Comparison of ENCODE assay signal across 9 cellular contexts in genomic region chr3:195892355-195893120, GRCh38. TPM values are rescaled to one million over a fixed set of nuclear protein-coding genes. Genes with fewer than 3 reads are reported as not detected.
DNase-seq lines count a peak whose midpoint lies in the region; ATAC-seq and TF ChIP-seq lines count a peak whose summit lies in the region.
"Had no signal": no experiment of that assay in that cellular context is flagged by ENCODE, and none has a peak within 500 bp of the region (broad histone marks: within the 10 kb centered on the region; RNA-seq: fewer than 3 reads in every experiment).

No MANE protein-coding gene starts in this region.

- POLR2A ChIA-PET in IMR-90 (lab: Charles Lee; ENCODE audit: unreplicated experiment), result no interaction called here

- H3K9me1 ChIP-seq in IMR-90 (ENCODE audit: insufficient read depth, low read length), result peaks cover 9% of the 10 kb centered on the region; the same call in 1 of the 2 replicates

- peaks cover 21 to 56% of the 10 kb centered on the region in 2 experiments; a peak in 3 of 4 replicates for H3K79me1 ChIP-seq in IMR-90 (ENCODE audit: low read depth in 1 of 2, low read length in 2 of 2)

- peak overlapping the region; percentile 70; the same call in 1 of the 2 replicates for H3K14ac ChIP-seq in IMR-90 (replicated peaks; ENCODE audit: low read depth, low read length)

- H3K36me3 ChIP-seq in IMR-90 (ENCODE audit: control insufficient read depth, insufficient read depth, low read length), result peaks cover 7% of the 10 kb centered on the region; the same call in 1 of the 2 replicates
- H3K36me3 ChIP-seq in stomach smooth muscle (ENCODE audit: control insufficient read depth in 2 of 2, insufficient read depth in 2 of 2, low read length in 2 of 2), result peaks cover 5 to 7% of the 10 kb centered on the region in 2 donors

- H4K8ac ChIP-seq in IMR-90 (ENCODE audit: low read depth in 2 of 2, low read length in 2 of 2), result peak overlapping the region in 1 of 2 experiments; percentile 73; a peak in 1 of 4 replicates

- H3K9me3 ChIP-seq in IMR-90 (ENCODE audit: control insufficient read depth, insufficient read depth, low read length) (no peaks in the 10 kb centered on the region), stomach smooth muscle (ENCODE audit: control insufficient read depth in 2 of 2, low read length in 2 of 2) (no peaks in the 10 kb centered on the region)

- H3K4me3 Mint-ChIP-seq in activated naive CD4-positive, alpha-beta T cell treated with anti-CD3 and anti-CD28 coated beads, Interleukin-2, amount 10 ng/mL, durations not matched to agents 7 days and 5 days, result no peak overlapping the region
- H3K4me3 Mint-ChIP-seq: activated naive CD8-positive, alpha-beta T cell had no signal

- peak overlapping the region; percentile 2; the same call in 1 of the 2 replicates for H3K18ac ChIP-seq in IMR-90 (ENCODE audit: low read depth, low read length)

- H4K5ac ChIP-seq in IMR-90 (ENCODE audit: low read depth, low read length), result peak overlapping the region; percentile 6; the same call in 1 of the 2 replicates

- peak overlapping the region; percentile 83 for H2AK5ac ChIP-seq in IMR-90 (ENCODE audit: low read depth, low read length)

- DNase-seq in IMR-90 (peak; percentile 71), caudate nucleus (lab: John Stamatoyannopoulos, UW) (peak in 59 of 61 donors; percentile 27 to 94 (median 82)), left lobe of liver (ENCODE audit: low spot score) (peak; percentile 81)
- no peak for DNase-seq in stimulated activated CD4-positive, alpha-beta T cell treated with anti-CD3 and anti-CD28 coated beads, Interleukin-2, amount 100 ng/mL, for 24 hours
- no peak for DNase-seq in activated naive CD4-positive, alpha-beta T cell treated with anti-CD3 and anti-CD28 coated beads, Interleukin-2, amount 10 ng/mL, durations not matched to agents 7 days and 5 days

- no peak overlapping the region for H3K27ac Mint-ChIP-seq in activated naive CD4-positive, alpha-beta T cell treated with anti-CD3 and anti-CD28 coated beads, Interleukin-2, amount 10 ng/mL, durations not matched to agents 7 days and 5 days
- H3K27ac Mint-ChIP-seq: activated naive CD8-positive, alpha-beta T cell had no signal

- intact Hi-C loops in IMR-90 (cut with micrococcal nuclease), result no loop called here

- H3K36me3 Mint-ChIP-seq in activated naive CD4-positive, alpha-beta T cell treated with anti-CD3 and anti-CD28 coated beads, Interleukin-2, amount 10 ng/mL, durations not matched to agents 7 days and 5 days, result peaks cover 12% of the 10 kb centered on the region
- H3K36me3 Mint-ChIP-seq: activated naive CD8-positive, alpha-beta T cell had no signal

- H4K20me1 ChIP-seq in IMR-90 (ENCODE audit: insufficient read depth, low read length), result peaks cover 9% of the 10 kb centered on the region; the same call in 1 of the 2 replicates

- H2BK15ac ChIP-seq in IMR-90 (ENCODE audit: low read depth, low read length), result no peak overlapping the region

- no peak for TF ChIP-seq CTCF in IMR-90 (conservative IDR thresholded peaks at IDR 0.05; ENCODE audit: low read depth, low read length)

- 0 out of 2 replicates have a peak overlapping the region, but pooled peaks have one; percentile 51 for H2BK20ac ChIP-seq in IMR-90 (ENCODE audit: low read depth, low read length)

- BruUV-seq in IMR-90 (replicated peaks; lab: Mats Ljungman, UMichigan), result no TSS peak

- peaks cover 26% of the 10 kb centered on the region for H3K4me1 ChIP-seq in IMR-90 (ENCODE audit: control insufficient read depth, insufficient read depth, low read length)
- peaks cover 62% of the 10 kb centered on the region for H3K4me1 ChIP-seq in stomach smooth muscle (ENCODE audit: control insufficient read depth, insufficient read depth, low read length)

- CTCF ChIA-PET in IMR-90 (lab: Yijun Ruan, JAX), result interaction anchor here (1.0 to 1.6 kb wide), 2 partner anchors 29 to 42 kb away, joined by 5 read pairs; no protein-coding TSS in a partner anchor
- CTCF ChIA-PET in activated naive CD4-positive, alpha-beta T cell treated with anti-CD3 and anti-CD28 coated beads, Interleukin-2, amount 10 ng/mL, durations not matched to agents 7 days and 5 days (lab: Charles Lee), result interaction anchor here (2.4 to 7.9 kb wide), 5 partner anchors 15 to 36 kb away, joined by 18 to 118 read pairs (median 29); partner anchors contain the start of gene TNK2

- H3K56ac ChIP-seq in IMR-90 (ENCODE audit: extremely low read depth, insufficient read depth, low read length), result no peak overlapping the region

- H2AK9ac ChIP-seq in IMR-90 (replicated peaks; ENCODE audit: low read depth, low read length, poor library complexity), result peak overlapping the region; percentile 70

- peak overlapping the region; percentile 48 for H2BK5ac ChIP-seq in IMR-90 (ENCODE audit: low read depth, low read length, poor library complexity, severe bottlenecking)

- in situ Hi-C loops in IMR-90 (cut with MboI; ENCODE audit: low sequenced_read_pairs), result no loop called here

- H3K27ac ChIP-seq in IMR-90 (ENCODE audit: insufficient read depth, low read length) (peak overlapping the region; percentile 30), caudate nucleus (ENCODE audit: low read depth, low read length) (peak overlapping the region; percentile 88), stomach smooth muscle (ENCODE audit: low read length) (peak overlapping the region; percentile 82)

- TF ChIP-seq RAD21 in IMR-90 (IDR thresholded peaks at IDR 0.05; ENCODE audit: low read length), result peak; percentile 8; the same call in 1 of the 2 replicates

- H3K9ac ChIP-seq in IMR-90 (ENCODE audit: low read depth, low read length) (peak overlapping the region; percentile 20; the same call in 1 of the 2 replicates), stomach smooth muscle (ENCODE audit: low read length in 2 of 2) (peak overlapping the region; percentile 13 to 29)

- H3K9me3 Mint-ChIP-seq in activated naive CD4-positive, alpha-beta T cell treated with anti-CD3 and anti-CD28 coated beads, Interleukin-2, amount 10 ng/mL, durations not matched to agents 7 days and 5 days, result no peaks in the 10 kb centered on the region

- no peaks in the 10 kb centered on the region for H3K27me3 Mint-ChIP-seq in activated naive CD4-positive, alpha-beta T cell treated with anti-CD3 and anti-CD28 coated beads, Interleukin-2, amount 10 ng/mL, durations not matched to agents 7 days and 5 days
- H3K27me3 Mint-ChIP-seq: activated naive CD8-positive, alpha-beta T cell had no signal

- H3K4me3 ChIP-seq in IMR-90 (ENCODE audit: insufficient read depth, low read depth, low read length) (no peak overlapping the region; the same call in 1 of the 2 replicates), stomach smooth muscle (ENCODE audit: low read length in 2 of 2) (peak overlapping the region; percentile 55 to 69)

- peak overlapping the region; percentile 54 for H3K4me2 ChIP-seq in IMR-90 (ENCODE audit: low read depth, low read length)

- ATAC-seq in IMR-90 (ENCODE audit: low read depth) (peak; percentile 9), left lobe of liver (peak; percentile 56), GM18498 (IDR thresholded peaks at IDR 0.05; ENCODE audit: unreplicated experiment) (no peak), HG03571 (IDR thresholded peaks at IDR 0.05; ENCODE audit: unreplicated experiment) (no peak)

- peaks cover 26% of the 10 kb centered on the region for H3K4me1 Mint-ChIP-seq in activated naive CD4-positive, alpha-beta T cell treated with anti-CD3 and anti-CD28 coated beads, Interleukin-2, amount 10 ng/mL, durations not matched to agents 7 days and 5 days

- H2AFZ ChIP-seq in IMR-90 (replicated peaks; ENCODE audit: low read length, poor library complexity), result peak overlapping the region; percentile 83

- H2BK120ac ChIP-seq in IMR-90 (ENCODE audit: low read depth, low read length), result no peak overlapping the region

- no peak for TF ChIP-seq POLR2A in IMR-90 (IDR thresholded peaks at IDR 0.05; ENCODE audit: low read depth, low read length)

- H3K27me3 ChIP-seq in IMR-90 (ENCODE audit: control insufficient read depth, insufficient read depth, low read length), result no peaks in the 10 kb centered on the region
- H3K27me3 ChIP-seq in stomach smooth muscle (ENCODE audit: control insufficient read depth in 1 of 2, insufficient read depth in 2 of 2, low read length in 2 of 2), result no peaks in the 10 kb centered on the region

- no peak overlapping the region; the same call in 1 of the 2 replicates for H4K91ac ChIP-seq in IMR-90 (ENCODE audit: insufficient read depth, low read depth, low read length)

- dilution Hi-C loops in IMR-90 (cut with HindIII; ENCODE audit: low sequenced_read_pairs, unreplicated experiment), result no loop called here

- H3K23ac ChIP-seq in IMR-90 (ENCODE audit: low read depth, low read length), result peak overlapping the region; percentile 17; the same call in 1 of the 2 replicates

- peak overlapping the region; percentile 50 for H3K4ac ChIP-seq in IMR-90 (ENCODE audit: low read depth, low read length)

- no CpG with 5 or more reads among the region's 28 CpGs for WGBS in IMR-90 (ENCODE audit: extremely low coverage in 2 of 2, insufficient read length in 1 of 2), 2 experiments

TF ChIP-seq in IMR-90, 13 proteins besides CTCF, POLR2A, EP300 and RAD21:
- TF ChIP-seq MAZ (IDR thresholded peaks at IDR 0.05; ENCODE audit: borderline replicate concordance, low read depth, low read length) (peak; percentile 61; the same call in 1 of the 2 replicates), MXI1 (IDR thresholded peaks at IDR 0.05; ENCODE audit: borderline replicate concordance, low read depth, low read length) (no peak)

RNA-seq across cellular contexts. Expression of gene TNK2, which starts 15.8 kb away (rescaled TPM):
- total RNA-seq in IMR-90 (2012; rRNA removed), result 2.2 TPM in 2 replicates
- 13.4 and 13.8 TPM in 2 replicates for polyA plus RNA-seq in IMR-90 (2012; rRNA removed)
- polyA plus RNA-seq in IMR-90 (2012; cell fraction: cytosol; rRNA removed), result 10.2 and 10.5 TPM in 2 replicates
- 86.5 and 180 TPM in 2 replicates for polyA plus RNA-seq in IMR-90 (2012; cell fraction: nucleus; rRNA removed; ENCODE audit: low replicate concordance)
- total RNA-seq in left lobe of liver, result 55.2 TPM

Comparison
In these comparisons a context has a peak if more than half of its experiments do, and no peak if none do; other contexts are left out.
1. ATAC-seq: peak in IMR-90 (single experiment) and left lobe of liver (single experiment); none in GM18498 (single experiment) and HG03571 (single experiment).
2. DNase-seq: peak in IMR-90 (single experiment), caudate nucleus (59 of 61) and left lobe of liver (single experiment); none in stimulated activated CD4-positive, alpha-beta T cell treated with anti-CD3 and anti-CD28 coated beads, Interleukin-2, amount 100 ng/mL, for 24 hours (0 of 2) and activated naive CD4-positive, alpha-beta T cell treated with anti-CD3 and anti-CD28 coated beads, Interleukin-2, amount 10 ng/mL, durations not matched to agents 7 days and 5 days (single experiment).
3. H3K27ac ChIP-seq: peak in every context shown above with its lines; median percentile 88 in caudate nucleus; 82 in stomach smooth muscle; 30 in IMR-90.
4. RNA of gene TNK2, which starts 15.8 kb away (total RNA-seq): 55.2 TPM in left lobe of liver (single experiment); 2.2 TPM in IMR-90; every median in the first group is over 10 times any median in the second.